13 cellular contexts compared by ENCODE assay signal in the genomic region with DNA sequence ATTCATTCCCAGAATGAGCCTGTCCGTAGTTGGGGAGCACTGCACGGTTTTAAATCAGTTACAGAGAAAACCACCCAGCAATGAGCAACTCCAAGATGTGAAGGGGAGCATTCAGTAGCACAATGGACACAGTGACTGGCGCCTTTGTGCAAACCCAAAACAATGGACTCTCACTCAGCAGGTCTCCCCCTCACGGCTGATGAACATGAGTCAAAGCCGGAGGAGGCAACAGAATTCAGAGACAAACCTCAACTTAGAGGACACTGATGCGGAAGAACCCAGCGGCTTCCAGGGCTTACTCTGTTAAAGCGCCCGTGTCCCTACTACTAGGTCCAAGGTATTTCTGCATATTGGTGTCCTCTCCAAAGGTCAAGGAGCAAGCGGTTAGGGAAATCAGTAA. TPM values are rescaled to one million over a fixed set of nuclear protein-coding genes. Genes with fewer than 3 reads are reported as not detected.
DNase-seq lines count a peak whose midpoint lies in the region; FAIRE-seq and TF ChIP-seq lines count a peak whose summit lies in the region.
"Had no signal": no experiment of that assay in that cellular context is flagged by ENCODE, and none has a peak within 500 bp of the region (broad histone marks: within the 10 kb centered on the region; RNA-seq: fewer than 3 reads in every experiment).

No MANE protein-coding gene starts in this region.

- no peak for TF ChIP-seq POLR2A in GM12891 (IDR thresholded peaks at IDR 0.05; ENCODE audit: low read depth, low read length)

- no peak overlapping the region for H3K4ac ChIP-seq in neuronal stem cell (ENCODE audit: low read length)

- no CpG with 5 or more reads among the region's 10 CpGs for WGBS in neuronal stem cell (ENCODE audit: extremely low coverage in 2 of 2, insufficient read length in 2 of 2, insufficient replicate concordance in 1 of 2), 2 donors

- H3K9ac ChIP-seq in BLaER1 treated with 17β-estradiol and CSF1 and Interleukin-3, amounts not matched to agents 10 nM and 100 nM, result 0 out of 22 replicates have a peak overlapping the region, but pooled peaks of 1 of the 11 experiments have one; percentile 6
- H3K9ac ChIP-seq in neuronal stem cell (ENCODE audit: low read depth, low read length, poor library complexity), result no peak overlapping the region

- no peak overlapping the region for H3K23ac ChIP-seq in neuronal stem cell (ENCODE audit: low read depth, low read length, poor library complexity)

- H2BK120ac ChIP-seq in neuronal stem cell (ENCODE audit: low read depth, low read length), result no peak overlapping the region

- H2BK5ac ChIP-seq in neuronal stem cell (ENCODE audit: low read length), result no peak overlapping the region

- no peaks in the 10 kb centered on the region for H3K27me3 ChIP-seq in BLaER1 treated with 17β-estradiol and CSF1 and Interleukin-3, amounts not matched to agents 10 nM and 100 nM
- H3K27me3 ChIP-seq in neuronal stem cell (ENCODE audit: control insufficient read depth in 3 of 3, insufficient read depth in 3 of 3, low read depth in 1 of 3, low read length in 3 of 3), result peaks cover 0 to 7% (median 0%) of the 10 kb centered on the region in 3 experiments
- no peaks in the 10 kb centered on the region for H3K27me3 ChIP-seq in tibial artery
- H3K27me3 ChIP-seq: vagina had no signal

- H3K79me1 ChIP-seq in neuronal stem cell (ENCODE audit: low read depth, low read length), result peaks cover 4% of the 10 kb centered on the region

- H2AK5ac ChIP-seq in neuronal stem cell (ENCODE audit: low read depth, low read length), result peak overlapping the region; percentile 95

- peak overlapping the region; percentile 95 for H3K18ac ChIP-seq in neuronal stem cell (ENCODE audit: low read length)

- peak overlapping the region; percentile 76 for H2AFZ ChIP-seq in neuronal stem cell (ENCODE audit: low read length)

- peak overlapping the region in 9 of 11 experiments; percentile 10 to 96 (median 35); a peak in 15 of 22 replicates for H3K4me2 ChIP-seq in BLaER1 treated with 17β-estradiol and CSF1 and Interleukin-3, amounts not matched to agents 10 nM and 100 nM
- peak overlapping the region; percentile 23 for H3K4me2 ChIP-seq in neuronal stem cell (ENCODE audit: insufficient read depth, low read length, poor library complexity, severe bottlenecking)

- H4K91ac ChIP-seq in neuronal stem cell (ENCODE audit: low read depth, low read length, poor library complexity), result no peak overlapping the region

- peaks cover 0 to 6% (median 0%) of the 10 kb centered on the region in 11 experiments; a peak in 2 of 22 replicates for H3K9me3 ChIP-seq in BLaER1 treated with 17β-estradiol and CSF1 and Interleukin-3, amounts not matched to agents 10 nM and 100 nM (replicated peaks in 1 of 11)
- H3K9me3 ChIP-seq in neuronal stem cell (replicated peaks in 1 of 2; ENCODE audit: control insufficient read depth in 2 of 2, insufficient read depth in 1 of 2, low read depth in 1 of 2, low read length in 2 of 2) (no peaks in the 10 kb centered on the region), tibial artery (no peaks in the 10 kb centered on the region)
- H3K9me3 ChIP-seq: vagina had no signal

- peak overlapping the region; percentile 46 for H2BK12ac ChIP-seq in neuronal stem cell (ENCODE audit: low read length)

- no peak for TF ChIP-seq CTCF in tibial artery (IDR thresholded peaks at IDR 0.05)

- DNase-seq in NCI-H345 (lab: John Stamatoyannopoulos, UW) (peak; percentile 32), caudate nucleus (lab: John Stamatoyannopoulos, UW) (peak in 52 of 61 donors; percentile 21 to 86 (median 67)), neuronal stem cell (ENCODE audit: low spot score) (peak; percentile 51), GM12891 (ENCODE audit: insufficient read length, low spot score) (no peak), tibial artery (no peak), AG08395 (ENCODE audit: low spot score) (no peak)
- no peak for DNase-seq in stimulated activated CD4-positive, alpha-beta T cell treated with anti-CD3 and anti-CD28 coated beads, Interleukin-2, amount 100 ng/mL, for 24 hours
- DNase-seq: Karpas-422, NCI-H2081 treated with DMSO at 0.1 percent for 48 hours had no signal

- H3K14ac ChIP-seq in neuronal stem cell (ENCODE audit: low read length), result no peak overlapping the region

- peaks cover 50 to 97% (median 67%) of the 10 kb centered on the region in 10 experiments for H3K4me1 ChIP-seq in BLaER1 treated with 17β-estradiol and CSF1 and Interleukin-3, amounts not matched to agents 10 nM and 100 nM
- H3K4me1 ChIP-seq in neuronal stem cell (ENCODE audit: control insufficient read depth in 2 of 2, insufficient read depth in 1 of 2, low read depth in 1 of 2, low read length in 2 of 2) (peaks cover 12 to 22% of the 10 kb centered on the region in 2 donors), tibial artery (peaks cover 0 to 74% (median 42%) of the 10 kb centered on the region in 4 donors)

- intact Hi-C loops in tibial artery (cut with DNase I; ENCODE audit: low total_unique reads), result no loop called here

- no peak overlapping the region for H3K4me3 ChIP-seq in BLaER1 treated with 17β-estradiol and CSF1 and Interleukin-3, amounts not matched to agents 10 nM and 100 nM
- H3K4me3 ChIP-seq in neuronal stem cell (ENCODE audit: low read length in 2 of 2) (no peak overlapping the region), tibial artery (no peak overlapping the region)
- H3K4me3 ChIP-seq: skin epidermis, vagina had no signal

- no peak for FAIRE-seq in GM12891 (lab: Jason Lieb, UNC)
- FAIRE-seq: G401.6 had no signal

- H4K20me1 ChIP-seq in BLaER1 treated with 17β-estradiol and CSF1 and Interleukin-3, amounts not matched to agents 10 nM and 100 nM, result peaks cover 0 to 13% (median 0%) of the 10 kb centered on the region in 11 experiments; a peak in 5 of 22 replicates

- no peak overlapping the region for H4K8ac ChIP-seq in neuronal stem cell (ENCODE audit: low read depth, low read length)

- no peak overlapping the region for H3K27ac ChIP-seq in BLaER1 treated with 17β-estradiol and CSF1 and Interleukin-3, amounts not matched to agents 10 nM and 100 nM
- H3K27ac ChIP-seq in caudate nucleus (ENCODE audit: low read depth, low read length), result peak overlapping the region; percentile 98
- no peak overlapping the region for H3K27ac ChIP-seq in neuronal stem cell (replicated peaks; ENCODE audit: low read length)
- peak overlapping the region in 1 of 2 donors; percentile 57 for H3K27ac ChIP-seq in tibial artery

- peak overlapping the region; percentile 91 for H2BK15ac ChIP-seq in neuronal stem cell (ENCODE audit: low read length)

- 0 out of 22 replicates have a peak, but pooled peaks cover 0 to 6% (median 0%) of the 10 kb centered on the region in 11 experiments for H3K36me3 ChIP-seq in BLaER1 treated with 17β-estradiol and CSF1 and Interleukin-3, amounts not matched to agents 10 nM and 100 nM
- no peaks in the 10 kb centered on the region for H3K36me3 ChIP-seq in neuronal stem cell (replicated peaks in 1 of 2; ENCODE audit: control insufficient read depth in 2 of 2, insufficient read depth in 2 of 2, low read length in 2 of 2)
- H3K36me3 ChIP-seq in tibial artery, result peaks cover 0 to 10% (median 9%) of the 10 kb centered on the region in 3 donors
- H3K36me3 ChIP-seq: vagina had no signal

TF ChIP-seq in GM12891, 5 proteins besides CTCF, POLR2A, EP300 and RAD21:
- TF ChIP-seq PAX5 (IDR thresholded peaks at IDR 0.05; ENCODE audit: insufficient read depth, low read length, severe bottlenecking), result no peak
- no peak for TF ChIP-seq POLR2AphosphoS5 (IDR thresholded peaks at IDR 0.05; ENCODE audit: low read depth, low read length)
- TF ChIP-seq SPI1 (IDR thresholded peaks at IDR 0.05; ENCODE audit: low read depth, low read length), result no peak
- TF ChIP-seq TAF1 (IDR thresholded peaks at IDR 0.05; ENCODE audit: low read depth, low read length), result no peak
- no peak for TF ChIP-seq POU2F2 (IDR thresholded peaks at IDR 0.05; ENCODE audit: low read depth, low read length)

RNA-seq across cellular contexts. Expression of a gene that starts 17.7 kb away (rescaled TPM):
- polyA plus RNA-seq in neuronal stem cell (2013, experiment 1 of 2), result 1.0 TPM
- 0.96 TPM for polyA plus RNA-seq in neuronal stem cell (2013, experiment 2 of 2)
- polyA plus RNA-seq in GM12891 (2012; ENCODE audit: low read depth, missing spikeins), result 5.1 TPM

RNA-seq across cellular contexts. Expression of a gene that starts 32.1 kb away (rescaled TPM):
- 20.8 TPM for polyA plus RNA-seq in neuronal stem cell (2013, experiment 1 of 2)
- 20.7 TPM for polyA plus RNA-seq in neuronal stem cell (2013, experiment 2 of 2)
- polyA plus RNA-seq in GM12891 (2012; ENCODE audit: low read depth, missing spikeins), result 10.3 TPM

Comparison
In these comparisons a context has a peak if more than half of its experiments do, and no peak if none do; other contexts are left out.
1. DNase-seq: peak in NCI-H345 (single experiment), caudate nucleus (52 of 61) and neuronal stem cell (single experiment); none in stimulated activated CD4-positive, alpha-beta T cell treated with anti-CD3 and anti-CD28 coated beads, Interleukin-2, amount 100 ng/mL, for 24 hours (0 of 2), GM12891 (single experiment), tibial artery (0 of 2) and AG08395 (single experiment).